ENCODE assay signal across 22 cellular contexts in genomic region chr10:5937016-5937415, GRCh38. TPM values are rescaled to one million over a fixed set of nuclear protein-coding genes. Genes with fewer than 3 reads are reported as not detected.
DNase-seq lines count a peak whose midpoint lies in the region; ATAC-seq, FAIRE-seq and TF ChIP-seq lines count a peak whose summit lies in the region.
"Had no signal": no experiment of that assay in that cellular context is flagged by ENCODE, and none has a peak within 500 bp of the region (broad histone marks: within the 10 kb centered on the region; RNA-seq: fewer than 3 reads in every experiment).

No MANE protein-coding gene starts in this region.

- no peaks in the 10 kb centered on the region for H4K20me1 ChIP-seq in K562 (replicated peaks; ENCODE audit: control insufficient read depth, insufficient read depth, low read length)

- POLR2A ChIA-PET in K562 (lab: Yijun Ruan, JAX): interaction anchor here (0.6 to 0.8 kb wide), 2 partner anchors 12 to 412 kb away, joined by 3 to 4 read pairs; partner anchors contain the start of gene CALML3

- CTCF ChIA-PET in Calu3 (lab: Charles Lee) (no interaction called here), K562 (lab: Yijun Ruan, JAX; ENCODE audit: low intra/inter-chr PET ratio) (no interaction called here)

- H3K9me1 ChIP-seq in K562 (ENCODE audit: control insufficient read depth, insufficient read depth, low read length): no peaks in the 10 kb centered on the region

- H3K4me3 Mint-ChIP-seq in CD14-positive monocyte: no peak overlapping the region
- H3K4me3 Mint-ChIP-seq in Calu3 (ENCODE audit: low read depth, unreplicated experiment): no peak overlapping the region
- H3K4me3 Mint-ChIP-seq: CD4-positive, alpha-beta memory T cell; HFFc6 had no signal

- H2AFZ ChIP-seq in K562 (ENCODE audit: low read depth, low read length): no peak overlapping the region

- in situ Hi-C loops in K562 (cut with MboI): loop anchor here (25.0 kb wide), 1 partner anchor 450 kb away; no protein-coding TSS in a partner anchor

- no peak for TF ChIP-seq POLR2A in K562 (conservative IDR thresholded peaks at IDR 0.05)

- peaks cover 60% of the 10 kb centered on the region for H3K36me3 ChIP-seq in K562 (ENCODE audit: control insufficient read depth, insufficient read depth, low read length)
- peaks cover 47 to 55% of the 10 kb centered on the region in 2 donors for H3K36me3 ChIP-seq in ascending aorta

- H3K27me3 Mint-ChIP-seq in CD14-positive monocyte (ENCODE audit: low read depth in 3 of 3): peaks cover 0 to 2% (median 0%) of the 10 kb centered on the region in 3 donors
- H3K27me3 Mint-ChIP-seq in Calu3 (ENCODE audit: unreplicated experiment): no peaks in the 10 kb centered on the region
- H3K27me3 Mint-ChIP-seq: CD4-positive, alpha-beta memory T cell; IgD-negative memory B cell had no signal

- TF ChIP-seq EP300 in K562 (IDR thresholded peaks at IDR 0.05; ENCODE audit: low read length): no peak

- H3K9me3 Mint-ChIP-seq in CD14-positive monocyte (no peaks in the 10 kb centered on the region), Calu3 (ENCODE audit: low read depth, unreplicated experiment) (no peaks in the 10 kb centered on the region)
- H3K9me3 Mint-ChIP-seq: CD4-positive, alpha-beta memory T cell; HFFc6; IgD-negative memory B cell had no signal

- TF ChIP-seq RAD21 in K562 (CRISPR knock-in tag; conservative IDR thresholded peaks at IDR 0.05 in 1 of 2, IDR thresholded peaks at IDR 0.05 in 1 of 2): no peak

- no peak overlapping the region for H3K4me2 ChIP-seq in K562 (ENCODE audit: insufficient read depth, low read length)

- H3K9me3 ChIP-seq in K562 (replicated peaks; ENCODE audit: control insufficient read depth, insufficient read depth, low read depth, low read length): no peaks in the 10 kb centered on the region
- no peaks in the 10 kb centered on the region for H3K9me3 ChIP-seq in ascending aorta

- H3K9ac ChIP-seq in K562 (ENCODE audit: insufficient read depth in 1 of 2, low read depth in 2 of 2, low read length in 2 of 2): no peak overlapping the region

- ATAC-seq in K562: no peak
- ATAC-seq in left colon: peak; percentile 12
- ATAC-seq in foreskin keratinocyte: no peak
- no peak for ATAC-seq in GM18517 (IDR thresholded peaks at IDR 0.05; ENCODE audit: unreplicated experiment)
- ATAC-seq: HCT116, HepG2 had no signal

- 94% methylated on average over 17 of the region's 18 CpGs for WGBS in K562 (ENCODE audit: insufficient coverage, low coverage, missing lambda C conversion rate)

- peaks cover 11% of the 10 kb centered on the region; the same call in 1 of the 3 replicates for H3K79me2 ChIP-seq in K562 (ENCODE audit: control insufficient read depth, insufficient read depth, low read length)

- TF ChIP-seq CTCF in CD14-positive monocyte (IDR thresholded peaks at IDR 0.05) (no peak), Calu3 (IDR thresholded peaks at IDR 0.05; ENCODE audit: unreplicated experiment) (no peak), K562 (IDR thresholded peaks at IDR 0.05 in 2 of 3, conservative IDR thresholded peaks at IDR 0.05 in 1 of 3; ENCODE audit: insufficient read depth in 2 of 3, low read depth in 1 of 3, low read length in 3 of 3) (no peak), foreskin keratinocyte (conservative IDR thresholded peaks at IDR 0.05) (no peak), ascending aorta (IDR thresholded peaks at IDR 0.05) (no peak)

- no peak overlapping the region for H3K27ac ChIP-seq in K562 (ENCODE audit: extremely low read depth, low read depth, low read length)
- no peak overlapping the region for H3K27ac ChIP-seq in foreskin keratinocyte
- no peak overlapping the region for H3K27ac ChIP-seq in ascending aorta
- H3K27ac ChIP-seq: C4-2B had no signal

- H3K36me3 Mint-ChIP-seq in CD14-positive monocyte: peaks cover 46 to 67% of the 10 kb centered on the region in 2 donors
- peaks cover 4% of the 10 kb centered on the region for H3K36me3 Mint-ChIP-seq in Calu3 (ENCODE audit: insufficient read depth, unreplicated experiment)

- H3K4me3 ChIP-seq in K562: no peak overlapping the region
- no peak overlapping the region for H3K4me3 ChIP-seq in ascending aorta

- H3K27me3 ChIP-seq in K562 (ENCODE audit: control insufficient read depth in 2 of 2, insufficient read depth in 2 of 2, low read length in 2 of 2): no peaks in the 10 kb centered on the region
- H3K27me3 ChIP-seq in foreskin keratinocyte: no peaks in the 10 kb centered on the region
- H3K27me3 ChIP-seq in ascending aorta: no peaks in the 10 kb centered on the region

- H3K4me1 Mint-ChIP-seq in CD14-positive monocyte: peaks cover 31% of the 10 kb centered on the region
- no peaks in the 10 kb centered on the region for H3K4me1 Mint-ChIP-seq in Calu3 (ENCODE audit: low read depth, unreplicated experiment)
- H3K4me1 Mint-ChIP-seq: CD4-positive, alpha-beta memory T cell had no signal

- BruUV-seq in Calu3 (replicated peaks; lab: Mats Ljungman, UMichigan) (TSS peak; percentile 37), K562 (replicated peaks; lab: Mats Ljungman, UMichigan) (TSS peak; percentile 39)

- H3K27ac Mint-ChIP-seq in CD14-positive monocyte (peak overlapping the region in 5 of 7 donors; percentile 1 to 62 (median 33)), Calu3 (ENCODE audit: unreplicated experiment) (no peak overlapping the region)
- H3K27ac Mint-ChIP-seq: HFFc6 had no signal

- no peak for FAIRE-seq in K562 (lab: Jason Lieb, UNC)
- FAIRE-seq: A204.1, G401.6, GM12892, GM18507, HepG2 had no signal

- DNase-seq in CD14-positive monocyte (ENCODE audit: low spot score) (no peak), Calu3 (no peak), K562 (ENCODE audit: extremely low read depth in 1 of 4, low spot score in 3 of 4) (no peak), left colon (no peak), foreskin keratinocyte (no peak), ascending aorta (ENCODE audit: low spot score in 2 of 2) (no peak), NCI-H128 (lab: John Stamatoyannopoulos, UW; ENCODE audit: unreplicated experiment) (no peak)
- DNase-seq: AML-193; CD4-positive, alpha-beta memory T cell; GOT3; H7; HFFc6; KG1 had no signal

- H3K4me1 ChIP-seq in K562 (replicated peaks in 1 of 2; ENCODE audit: control insufficient read depth in 2 of 2, insufficient read depth in 2 of 2, low read length in 2 of 2) (peaks cover 31 to 43% of the 10 kb centered on the region in 2 experiments; a peak in 4 of 5 replicates), foreskin keratinocyte (no peaks in the 10 kb centered on the region), ascending aorta (peaks cover 0 to 6% of the 10 kb centered on the region in 2 donors)

- intact Hi-C loops in CD14-positive monocyte (cut with micrococcal nuclease) (no loop called here), Calu3 (cut with micrococcal nuclease; ENCODE audit: unreplicated experiment) (no loop called here), K562 (cut with micrococcal nuclease) (no loop called here), left colon (cut with DNase I, micrococcal nuclease) (no loop called here), ascending aorta (cut with DNase I) (no loop called here)

RNA-seq across cellular contexts. Expression of gene IL15RA, which starts 40.3 kb away (rescaled TPM):
- 10 to 100 TPM; 12.4 to 12.6 TPM for polyA plus RNA-seq in CD14-positive monocyte
- total RNA-seq in Calu3 (2022): 28.6 and 42.4 TPM in 2 replicates
- 12.8 and 14.2 TPM in 2 replicates for total RNA-seq in K562 (2011; cell fraction: chromatin; rRNA removed; ENCODE audit: low replicate concordance)
- total RNA-seq in K562 (2011; cell fraction: nucleolus; rRNA removed): 16.7 and 17.9 TPM in 2 replicates
- total RNA-seq in K562 (2011; cell fraction: nucleoplasm; rRNA removed): 13.9 and 18.0 TPM in 2 replicates
- total RNA-seq in K562 (2014; rRNA removed): 9.8 and 10.1 TPM in 2 replicates
- total RNA-seq in K562 (2014; rRNA removed; fragmentation: Illumina TruSeq; extraction: Trizol): 4.0 and 4.5 TPM in 2 replicates
- total RNA-seq in K562 (2015; rRNA removed; fragmentation: Illumina TruSeq; extraction: Trizol): 4.7 and 5.2 TPM in 2 replicates
- 9.4 and 11.7 TPM in 2 replicates for total RNA-seq in K562 (2021)
- 8.0 and 18.3 TPM in 2 replicates for polyA plus RNA-seq in K562 (2011; rRNA removed)
- polyA plus RNA-seq in K562 (2011; cell fraction: cytosol; rRNA removed): 20.1 and 26.7 TPM in 2 replicates
- polyA plus RNA-seq in K562 (2011; cell fraction: nucleus; rRNA removed): 12.0 and 12.3 TPM in 2 replicates
- 5.6 and 11.1 TPM in 2 replicates for polyA plus RNA-seq in K562 (2012)
- polyA plus RNA-seq in K562 (2014; fragmentation: Illumina TruSeq; extraction: Trizol): 10.6 and 11.2 TPM in 2 replicates
- 1 to 10 TPM; 1.2 to 2.0 TPM for polyA plus RNA-seq in K562 (2014; fragmentation: Nextera tagmentation; extraction: Ambion mirVana)
- polyA plus RNA-seq in K562 (2014; rRNA removed): 8.7 and 9.9 TPM in 2 replicates
- 4.5 and 4.7 TPM in 2 replicates for polyA minus RNA-seq in K562 (2011; rRNA and poly(A)+ RNA removed)
- polyA minus RNA-seq in K562 (2011; cell fraction: cytosol; rRNA and poly(A)+ RNA removed): 10.1 and 10.2 TPM in 2 replicates
- polyA minus RNA-seq in K562 (2011; cell fraction: nucleus; rRNA and poly(A)+ RNA removed): 2.9 and 3.1 TPM in 2 replicates
- 10 to 100 TPM; 15.4 to 19.6 TPM for total RNA-seq in left colon
- total RNA-seq in foreskin keratinocyte: 2.3 and 3.6 TPM in 2 replicates
- polyA plus RNA-seq in foreskin keratinocyte: 3.2 and 5.1 TPM in 2 replicates
- 24.8 TPM for total RNA-seq in ascending aorta

RNA-seq across cellular contexts. Expression of gene FBH1, which starts 47.0 kb away (rescaled TPM):
- 10 to 100 TPM; 33.9 to 48.3 TPM for polyA plus RNA-seq in CD14-positive monocyte
- 77.3 and 79.4 TPM in 2 replicates for total RNA-seq in Calu3 (2022)
- 410 and 519 TPM in 2 replicates for total RNA-seq in K562 (2011; cell fraction: chromatin; rRNA removed; ENCODE audit: low replicate concordance)
- 208 and 256 TPM in 2 replicates for total RNA-seq in K562 (2011; cell fraction: nucleolus; rRNA removed)
- 298 and 374 TPM in 2 replicates for total RNA-seq in K562 (2011; cell fraction: nucleoplasm; rRNA removed)
- 80.6 and 87.9 TPM in 2 replicates for total RNA-seq in K562 (2014; rRNA removed)
- total RNA-seq in K562 (2014; rRNA removed; fragmentation: Illumina TruSeq; extraction: Trizol): 77.7 and 77.8 TPM in 2 replicates
- total RNA-seq in K562 (2015; rRNA removed; fragmentation: Illumina TruSeq; extraction: Trizol): 107 and 108 TPM in 2 replicates
- 93.5 and 95.1 TPM in 2 replicates for total RNA-seq in K562 (2021)
- polyA plus RNA-seq in K562 (2011; rRNA removed): 85.6 and 89.2 TPM in 2 replicates
- 69.8 and 73.7 TPM in 2 replicates for polyA plus RNA-seq in K562 (2011; cell fraction: cytosol; rRNA removed)
- 239 and 245 TPM in 2 replicates for polyA plus RNA-seq in K562 (2011; cell fraction: nucleus; rRNA removed)
- polyA plus RNA-seq in K562 (2012): 54.6 and 57.0 TPM in 2 replicates
- 66.3 and 70.1 TPM in 2 replicates for polyA plus RNA-seq in K562 (2014; fragmentation: Illumina TruSeq; extraction: Trizol)
- 10 to 100 TPM; 13.4 to 23.4 TPM for polyA plus RNA-seq in K562 (2014; fragmentation: Nextera tagmentation; extraction: Ambion mirVana)
- polyA plus RNA-seq in K562 (2014; rRNA removed): 69.7 and 73.1 TPM in 2 replicates
- polyA minus RNA-seq in K562 (2011; rRNA and poly(A)+ RNA removed): 138 and 191 TPM in 2 replicates
- 70.7 and 86.7 TPM in 2 replicates for polyA minus RNA-seq in K562 (2011; cell fraction: cytosol; rRNA and poly(A)+ RNA removed)
- polyA minus RNA-seq in K562 (2011; cell fraction: nucleus; rRNA and poly(A)+ RNA removed): 79.0 and 120 TPM in 2 replicates
- 10 to 100 TPM; 75.3 to 89.7 TPM for total RNA-seq in left colon
- total RNA-seq in foreskin keratinocyte: 62.0 and 64.7 TPM in 2 replicates
- polyA plus RNA-seq in foreskin keratinocyte: 55.0 and 57.4 TPM in 2 replicates
- total RNA-seq in ascending aorta: 43.0 TPM

RNA-seq across cellular contexts. Expression of gene ANKRD16, which starts 47.3 kb away (rescaled TPM):
- polyA plus RNA-seq in CD14-positive monocyte (1 to 10 TPM; 1.4 to 2.1 TPM), K562 (2011; rRNA removed) (16.0 and 21.9 TPM in 2 replicates), K562 (2014; fragmentation: Illumina TruSeq; extraction: Trizol) (8.6 and 8.9 TPM in 2 replicates), K562 (2014; fragmentation: Nextera tagmentation; extraction: Ambion mirVana) (1 to 10 TPM; 1.5 to 2.2 TPM), K562 (2014; rRNA removed) (10.4 and 11.6 TPM in 2 replicates), foreskin keratinocyte (5.6 and 6.4 TPM in 2 replicates)
- total RNA-seq in Calu3 (2022) (7.7 and 8.7 TPM in 2 replicates), K562 (2014; rRNA removed) (14.6 and 17.8 TPM in 2 replicates), K562 (2014; rRNA removed; fragmentation: Illumina TruSeq; extraction: Trizol) (4.1 and 4.2 TPM in 2 replicates), K562 (2015; rRNA removed; fragmentation: Illumina TruSeq; extraction: Trizol) (9.0 and 9.5 TPM in 2 replicates), K562 (2021) (13.9 and 14.2 TPM in 2 replicates), left colon (1 to 10 TPM; 6.7 to 7.1 TPM), foreskin keratinocyte (5.2 and 5.7 TPM in 2 replicates), ascending aorta (10.4 TPM)
- 39.2 and 65.1 TPM in 2 replicates for total RNA-seq in K562 (2011; cell fraction: chromatin; rRNA removed; ENCODE audit: low replicate concordance)
- total RNA-seq in K562 (2011; cell fraction: nucleolus; rRNA removed): 44.0 and 45.9 TPM in 2 replicates
- total RNA-seq in K562 (2011; cell fraction: nucleoplasm; rRNA removed): 34.3 and 35.3 TPM in 2 replicates
- 19.2 and 19.7 TPM in 2 replicates for polyA plus RNA-seq in K562 (2011; cell fraction: cytosol; rRNA removed)
- 62.2 and 65.6 TPM in 2 replicates for polyA plus RNA-seq in K562 (2011; cell fraction: nucleus; rRNA removed)
- 9.1 and 10.1 TPM in 2 replicates for polyA plus RNA-seq in K562 (2012)
- polyA minus RNA-seq in K562 (2011; rRNA and poly(A)+ RNA removed): 13.3 and 18.5 TPM in 2 replicates
- polyA minus RNA-seq in K562 (2011; cell fraction: cytosol; rRNA and poly(A)+ RNA removed): 6.7 and 11.4 TPM in 2 replicates
- 19.4 and 22.5 TPM in 2 replicates for polyA minus RNA-seq in K562 (2011; cell fraction: nucleus; rRNA and poly(A)+ RNA removed)
